ENCODE assay signal across 17 cellular contexts in genomic region chr11:40597546-40598113, GRCh38.
"Had no signal": no experiment of that assay in that cellular context is flagged by ENCODE, and none has a peak within 500 bp of the region (broad histone marks: within the 10 kb centered on the region; RNA-seq: fewer than 3 reads in every experiment).

No MANE protein-coding gene starts in this region.

- H3K27me3 ChIP-seq: hepatocyte, ovary, spleen, upper lobe of left lung had no signal

- H3K79me2 ChIP-seq: hepatocyte had no signal

- H2AFZ ChIP-seq: hepatocyte had no signal

- H3K36me3 Mint-ChIP-seq: naive B cell had no signal

- H3K4me1 Mint-ChIP-seq: activated T-helper 17 cell treated with anti-CD3 and anti-CD28 coated beads, Interleukin-2, amount 50 U/mL, for 72 hours; naive B cell; stimulated activated naive CD8-positive, alpha-beta T cell treated with anti-CD3 and anti-CD28 coated beads, Interleukin-15, amount 100 ng/mL, for 72 hours had no signal

- H3K9me3 ChIP-seq: ovary, upper lobe of left lung had no signal

- H3K27ac ChIP-seq: hepatocyte, ovary, spleen, upper lobe of left lung had no signal

- H3K27me3 Mint-ChIP-seq: activated T-helper 17 cell treated with anti-CD3 and anti-CD28 coated beads, Interleukin-2, amount 50 U/mL, for 72 hours; naive B cell; stimulated activated naive CD8-positive, alpha-beta T cell treated with anti-CD3 and anti-CD28 coated beads, Interleukin-15, amount 100 ng/mL, for 72 hours had no signal

- H3K4me3 Mint-ChIP-seq: activated T-helper 17 cell treated with anti-CD3 and anti-CD28 coated beads, Interleukin-2, amount 50 U/mL, for 72 hours; naive B cell; stimulated activated naive CD8-positive, alpha-beta T cell treated with anti-CD3 and anti-CD28 coated beads, Interleukin-15, amount 100 ng/mL, for 72 hours had no signal

- H3K27ac Mint-ChIP-seq: activated T-helper 17 cell treated with anti-CD3 and anti-CD28 coated beads, Interleukin-2, amount 50 U/mL, for 72 hours; naive B cell; stimulated activated naive CD8-positive, alpha-beta T cell treated with anti-CD3 and anti-CD28 coated beads, Interleukin-15, amount 100 ng/mL, for 72 hours had no signal

- ATAC-seq: activated CD4-positive, CD25-positive, alpha-beta regulatory T cell treated with anti-CD3 and anti-CD28 coated beads, Interleukin-2, amount 50 U/mL, for 24 hours; activated T-helper 17 cell treated with anti-CD3 and anti-CD28 coated beads, Interleukin-2, amount 50 U/mL, for 72 hours; sciatic nerve; stimulated activated naive CD8-positive, alpha-beta T cell treated with anti-CD3 and anti-CD28 coated beads, Interleukin-15, amount 100 ng/mL, for 72 hours had no signal

- H3K36me3 ChIP-seq: ovary, spleen, upper lobe of left lung had no signal

- H3K4me1 ChIP-seq: spleen, upper lobe of left lung had no signal

- H3K4me2 ChIP-seq: hepatocyte had no signal

- DNase-seq: activated CD4-positive, alpha-beta T cell treated with anti-CD3 and anti-CD28 coated beads, Interleukin-2, amount 50 U/mL, for 1 hour; activated naive CD4-positive, alpha-beta T cell treated with Interleukin-2 at 50 U/mL for 16 hours; activated T-cell treated with anti-CD3 and anti-CD28 coated beads for 4 hours; anterior cingulate cortex; dermis blood vessel endothelial cell; islet precursor cell; mammary epithelial cell; naive B cell; ovary; spleen; stimulated activated naive CD8-positive, alpha-beta T cell treated with anti-CD3 and anti-CD28 coated beads, Interleukin-15, amount 100 ng/mL, for 72 hours; T1000; upper lobe of left lung had no signal

- H3K4me3 ChIP-seq: hepatocyte, ovary, spleen, upper lobe of left lung had no signal
